ENCODE assay signal across 25 cellular contexts in genomic region chr5:179890751-179891682, GRCh38. TPM values are rescaled to one million over a fixed set of nuclear protein-coding genes. Genes with fewer than 3 reads are reported as not detected.
DNase-seq lines count a peak whose midpoint lies in the region; ATAC-seq, FAIRE-seq and TF ChIP-seq lines count a peak whose summit lies in the region.
"Had no signal": no experiment of that assay in that cellular context is flagged by ENCODE, and none has a peak within 500 bp of the region (broad histone marks: within the 10 kb centered on the region; RNA-seq: fewer than 3 reads in every experiment).

No MANE protein-coding gene starts in this region.

- CTCF ChIA-PET in K562 (lab: Yijun Ruan, JAX; ENCODE audit: low intra/inter-chr PET ratio) = no interaction called here
- CTCF ChIA-PET in HepG2 (lab: Yijun Ruan, JAX; ENCODE audit: low intra/inter-chr PET ratio, low total read pairs) = no interaction called here

- H3K36me3 ChIP-seq in K562 (ENCODE audit: control insufficient read depth, insufficient read depth, low read length) (peaks cover 95% of the 10 kb centered on the region; the same call in 2 of the 3 replicates), HepG2 (replicated peaks in 1 of 2; ENCODE audit: control insufficient read depth in 1 of 2, insufficient read depth in 2 of 2, low read length in 2 of 2) (peaks cover 38 to 75% of the 10 kb centered on the region in 2 experiments)

- H3K4me3 ChIP-seq in K562 = no peak overlapping the region
- no peak overlapping the region for H3K4me3 ChIP-seq in HepG2 (replicated peaks in 1 of 3; ENCODE audit: insufficient read depth in 1 of 3, low read depth in 2 of 3, low read length in 3 of 3)

- no peak for DNase-seq in T-helper 17 cell
- DNase-seq in K562 (ENCODE audit: extremely low read depth in 1 of 4, low spot score in 3 of 4) = no peak
- no peak for DNase-seq in HepG2 (ENCODE audit: low spot score)
- peak; percentile 70 for DNase-seq in posterior vena cava (ENCODE audit: low spot score)
- DNase-seq in COR-L47 (lab: John Stamatoyannopoulos, UW) = no peak
- DNase-seq: ACHN; BE2C; C1 segment of cervical spinal cord; Caco-2; CD4-positive, CD25-positive, alpha-beta regulatory T cell; CD8-positive, alpha-beta memory T cell; DMS153; DMS79; GDM1; GOT3; H7; HFFc6 had no signal

- H3K27me3 ChIP-seq in K562 (ENCODE audit: control insufficient read depth in 2 of 2, insufficient read depth in 2 of 2, low read length in 2 of 2) (no peaks in the 10 kb centered on the region), HepG2 (ENCODE audit: control insufficient read depth in 1 of 2, insufficient read depth in 2 of 2, low read length in 2 of 2) (no peaks in the 10 kb centered on the region)
- H3K27me3 ChIP-seq: BE2C had no signal

- ATAC-seq in T-helper 17 cell (no peak), K562 (no peak), HepG2 (no peak), GM19351 (IDR thresholded peaks at IDR 0.05; ENCODE audit: unreplicated experiment) (no peak)
- ATAC-seq: HCT116 had no signal

- H3K27me3 Mint-ChIP-seq in T-helper 17 cell = no peaks in the 10 kb centered on the region
- H3K27me3 Mint-ChIP-seq: CD4-positive, CD25-positive, alpha-beta regulatory T cell; CD8-positive, alpha-beta memory T cell; IgD-negative memory B cell had no signal

- FAIRE-seq in K562 (lab: Jason Lieb, UNC) = no peak
- FAIRE-seq in HepG2 (lab: Jason Lieb, UNC) = no peak
- FAIRE-seq: A204.1, D721Med, GM12892, GM18507, HTR-8/SVneo had no signal

- 93% methylated on average over 20 of the region's 25 CpGs for WGBS in K562 (ENCODE audit: insufficient coverage, low coverage, missing lambda C conversion rate)
- WGBS in HepG2 (ENCODE audit: low lambda C conversion rate) = 97% methylated on average over 6 of the region's 25 CpGs

- TF ChIP-seq RAD21 in K562 (CRISPR knock-in tag; conservative IDR thresholded peaks at IDR 0.05 in 1 of 2, IDR thresholded peaks at IDR 0.05 in 1 of 2) (no peak), HepG2 (CRISPR knock-in tag; IDR thresholded peaks at IDR 0.05) (no peak)

- H3K4me1 Mint-ChIP-seq in T-helper 17 cell = peaks cover 7% of the 10 kb centered on the region
- H3K4me1 Mint-ChIP-seq: IgD-negative memory B cell had no signal

- H2AFZ ChIP-seq in K562 (ENCODE audit: low read depth, low read length) = no peak overlapping the region
- no peak overlapping the region for H2AFZ ChIP-seq in HepG2 (ENCODE audit: low read length)

- H3K9me3 ChIP-seq in T-helper 17 cell (ENCODE audit: control insufficient read depth, low read length, poor library complexity, severe bottlenecking) (no peaks in the 10 kb centered on the region), K562 (replicated peaks; ENCODE audit: control insufficient read depth, insufficient read depth, low read depth, low read length) (no peaks in the 10 kb centered on the region), HepG2 (ENCODE audit: low read length) (no peaks in the 10 kb centered on the region)
- H3K9me3 ChIP-seq: BE2C, Caco-2 had no signal

- no peak overlapping the region for H3K4me3 Mint-ChIP-seq in T-helper 17 cell
- H3K4me3 Mint-ChIP-seq: CD4-positive, CD25-positive, alpha-beta regulatory T cell; CD8-positive, alpha-beta memory T cell; HFFc6; IgD-negative memory B cell had no signal

- H3K36me3 Mint-ChIP-seq in T-helper 17 cell (ENCODE audit: low read depth) = peaks cover 10% of the 10 kb centered on the region

- H3K79me2 ChIP-seq in K562 (ENCODE audit: control insufficient read depth, insufficient read depth, low read length) (no peaks in the 10 kb centered on the region), HepG2 (ENCODE audit: insufficient read depth, low read length) (no peaks in the 10 kb centered on the region)

- no peaks in the 10 kb centered on the region for H3K4me1 ChIP-seq in K562 (replicated peaks in 1 of 2; ENCODE audit: control insufficient read depth in 2 of 2, insufficient read depth in 2 of 2, low read length in 2 of 2)
- peaks cover 17% of the 10 kb centered on the region for H3K4me1 ChIP-seq in HepG2 (ENCODE audit: insufficient read depth, low read length)
- H3K4me1 ChIP-seq: BE2C, Caco-2 had no signal

- TF ChIP-seq CTCF in K562 (IDR thresholded peaks at IDR 0.05 in 2 of 3, conservative IDR thresholded peaks at IDR 0.05 in 1 of 3; ENCODE audit: insufficient read depth in 2 of 3, low read depth in 1 of 3, low read length in 3 of 3) (no peak), HepG2 (CRISPR knock-in tag; IDR thresholded peaks at IDR 0.05) (no peak)

- BruUV-seq in K562 (replicated peaks; lab: Mats Ljungman, UMichigan) (no TSS peak), HepG2 (replicated peaks; lab: Mats Ljungman, UMichigan) (no TSS peak)

- H3K27ac ChIP-seq in K562 (ENCODE audit: extremely low read depth, low read depth, low read length) (no peak overlapping the region), HepG2 (ENCODE audit: extremely low read length, insufficient read depth, low read length) (no peak overlapping the region)

- 0 out of 2 replicates have a peak, but pooled peaks cover 5% of the 10 kb centered on the region for H4K20me1 ChIP-seq in K562 (replicated peaks; ENCODE audit: control insufficient read depth, insufficient read depth, low read length)
- H4K20me1 ChIP-seq in HepG2 (ENCODE audit: insufficient read depth, low read length) = no peaks in the 10 kb centered on the region

- in situ Hi-C loops in K562 (cut with MboI) (no loop called here), HepG2 (cut with HindIII; ENCODE audit: extremely low pct_ligation_motif_present, low pct_unique_long_range_greater_than_20kb) (no loop called here)

- no peak for TF ChIP-seq POLR2A in K562 (conservative IDR thresholded peaks at IDR 0.05)
- TF ChIP-seq POLR2A in HepG2 (IDR thresholded peaks at IDR 0.05; ENCODE audit: insufficient read depth in 1 of 2, low read depth in 2 of 2, low read length in 2 of 2) = no peak

- POLR2A ChIA-PET in K562 (lab: Yijun Ruan, JAX) (interaction anchor here (1.0 kb wide), 1 partner anchor 270 kb away, joined by 3 read pairs; no protein-coding TSS in a partner anchor), HepG2 (lab: Yijun Ruan, JAX) (no interaction called here)

- H3K9me1 ChIP-seq in K562 (ENCODE audit: control insufficient read depth, insufficient read depth, low read length) = peaks cover 3% of the 10 kb centered on the region

- peak overlapping the region; percentile 49 for H3K27ac Mint-ChIP-seq in T-helper 17 cell
- H3K27ac Mint-ChIP-seq: CD4-positive, CD25-positive, alpha-beta regulatory T cell; CD8-positive, alpha-beta memory T cell; HFFc6; IgD-negative memory B cell had no signal

- H3K4me2 ChIP-seq in K562 (ENCODE audit: insufficient read depth, low read length) (no peak overlapping the region), HepG2 (ENCODE audit: low read depth, low read length) (no peak overlapping the region)

- no peak for TF ChIP-seq EP300 in K562 (IDR thresholded peaks at IDR 0.05; ENCODE audit: low read length)
- TF ChIP-seq EP300 in HepG2 (IDR thresholded peaks at IDR 0.05; ENCODE audit: low read depth in 2 of 2, low read length in 2 of 2) = no peak
- no peak for TF ChIP-seq EP300 in HepG2 (CRISPR knock-in tag; IDR thresholded peaks at IDR 0.05; ENCODE audit: borderline replicate concordance)

- intact Hi-C loops in K562 (cut with micrococcal nuclease) (no loop called here), HepG2 (cut with micrococcal nuclease; ENCODE audit: unreplicated experiment) (no loop called here), posterior vena cava (cut with DNase I) (no loop called here)

- H3K9ac ChIP-seq in K562 (ENCODE audit: insufficient read depth in 1 of 2, low read depth in 2 of 2, low read length in 2 of 2) (no peak overlapping the region), HepG2 (ENCODE audit: insufficient read depth, low read depth, low read length) (no peak overlapping the region)

RNA-seq across cellular contexts. Expression of gene TBC1D9B, which starts 16.7 kb away (rescaled TPM):
- total RNA-seq in T-helper 17 cell = 10 to 100 TPM; 61.6 to 74.1 TPM
- total RNA-seq in K562 (2011; cell fraction: chromatin; rRNA removed; ENCODE audit: low replicate concordance) = 150 and 367 TPM in 2 replicates
- 181 and 203 TPM in 2 replicates for total RNA-seq in K562 (2011; cell fraction: nucleolus; rRNA removed)
- 151 and 162 TPM in 2 replicates for total RNA-seq in K562 (2011; cell fraction: nucleoplasm; rRNA removed)
- 16.1 and 24.0 TPM in 2 replicates for total RNA-seq in K562 (2014; rRNA removed)
- 13.0 and 20.7 TPM in 2 replicates for total RNA-seq in K562 (2014; rRNA removed; fragmentation: Illumina TruSeq; extraction: Trizol)
- 35.8 and 36.6 TPM in 2 replicates for total RNA-seq in K562 (2015; rRNA removed; fragmentation: Illumina TruSeq; extraction: Trizol)
- 54.3 and 59.1 TPM in 2 replicates for total RNA-seq in K562 (2021)
- polyA plus RNA-seq in K562 (2011; rRNA removed) = 33.5 and 46.0 TPM in 2 replicates
- polyA plus RNA-seq in K562 (2011; cell fraction: cytosol; rRNA removed) = 29.6 and 41.6 TPM in 2 replicates
- 213 and 357 TPM in 2 replicates for polyA plus RNA-seq in K562 (2011; cell fraction: nucleus; rRNA removed)
- polyA plus RNA-seq in K562 (2012) = 42.8 and 54.1 TPM in 2 replicates
- 33.7 and 37.5 TPM in 2 replicates for polyA plus RNA-seq in K562 (2014; fragmentation: Illumina TruSeq; extraction: Trizol)
- 1 to 10 TPM; 2.9 to 4.2 TPM for polyA plus RNA-seq in K562 (2014; fragmentation: Nextera tagmentation; extraction: Ambion mirVana)
- polyA plus RNA-seq in K562 (2014; rRNA removed) = 43.7 and 51.0 TPM in 2 replicates
- polyA minus RNA-seq in K562 (2011; rRNA and poly(A)+ RNA removed) = 31.3 and 37.5 TPM in 2 replicates
- polyA minus RNA-seq in K562 (2011; cell fraction: cytosol; rRNA and poly(A)+ RNA removed) = 31.0 and 44.1 TPM in 2 replicates
- 77.8 and 93.6 TPM in 2 replicates for polyA minus RNA-seq in K562 (2011; cell fraction: nucleus; rRNA and poly(A)+ RNA removed)
- 26.8 and 35.0 TPM in 2 replicates for total RNA-seq in HepG2 (2016; rRNA removed; fragmentation: Illumina TruSeq; extraction: Trizol)
- 16.3 and 18.1 TPM in 2 replicates for total RNA-seq in HepG2 (2016; cell fraction: cytosol; rRNA removed; fragmentation: Illumina TruSeq; extraction: Trizol; ENCODE audit: low read depth)
- 22.4 and 35.5 TPM in 2 replicates for total RNA-seq in HepG2 (2016; cell fraction: insoluble cytoplasmic fraction; rRNA removed; fragmentation: Illumina TruSeq; extraction: Trizol)
- 27.6 and 33.0 TPM in 2 replicates for total RNA-seq in HepG2 (2016; cell fraction: membrane; rRNA removed; fragmentation: Illumina TruSeq; extraction: Trizol)
- total RNA-seq in HepG2 (2016; cell fraction: nucleus; rRNA removed; fragmentation: Illumina TruSeq; extraction: Trizol) = 34.2 and 36.7 TPM in 2 replicates
- 50.0 and 59.5 TPM in 2 replicates for polyA plus RNA-seq in HepG2 (2011; rRNA removed)
- 37.5 and 49.4 TPM in 2 replicates for polyA plus RNA-seq in HepG2 (2011; cell fraction: cytosol; rRNA removed)
- polyA plus RNA-seq in HepG2 (2011; cell fraction: nucleus; rRNA removed) = 238 and 301 TPM in 2 replicates
- polyA plus RNA-seq in HepG2 (2012) = 31.9 and 43.3 TPM in 2 replicates
- polyA plus RNA-seq in HepG2 (2016; cell fraction: cytosol; fragmentation: Illumina TruSeq; extraction: Trizol; ENCODE audit: low read depth) = 12.6 and 12.7 TPM in 2 replicates
- polyA plus RNA-seq in HepG2 (2016; cell fraction: insoluble cytoplasmic fraction; fragmentation: Illumina TruSeq; extraction: Trizol; ENCODE audit: low read depth) = 23.9 and 30.1 TPM in 2 replicates
- 21.4 and 23.2 TPM in 2 replicates for polyA plus RNA-seq in HepG2 (2016; cell fraction: membrane; fragmentation: Illumina TruSeq; extraction: Trizol; ENCODE audit: low read depth)
- 77.4 and 83.8 TPM in 2 replicates for polyA plus RNA-seq in HepG2 (2016; cell fraction: nucleus; fragmentation: Illumina TruSeq; extraction: Trizol; ENCODE audit: insufficient read depth, low read depth)
- polyA minus RNA-seq in HepG2 (2011; rRNA and poly(A)+ RNA removed; ENCODE audit: low replicate concordance) = 111 and 116 TPM in 2 replicates
- 34.3 and 37.3 TPM in 2 replicates for polyA minus RNA-seq in HepG2 (2011; cell fraction: cytosol; rRNA and poly(A)+ RNA removed)
- polyA minus RNA-seq in HepG2 (2011; cell fraction: nucleus; rRNA and poly(A)+ RNA removed) = 73.2 and 88.6 TPM in 2 replicates
- 10 to 100 TPM; 85.0 to 90.5 TPM for total RNA-seq in posterior vena cava

RNA-seq across cellular contexts. Expression of gene MRNIP, which starts 32.4 kb away (rescaled TPM):
- 10 to 100 TPM; 32.5 to 36.8 TPM for total RNA-seq in T-helper 17 cell
- 168 and 262 TPM in 2 replicates for total RNA-seq in K562 (2011; cell fraction: chromatin; rRNA removed; ENCODE audit: low replicate concordance)
- total RNA-seq in K562 (2011; cell fraction: nucleolus; rRNA removed) = 113 and 114 TPM in 2 replicates
- total RNA-seq in K562 (2011; cell fraction: nucleoplasm; rRNA removed) = 118 and 124 TPM in 2 replicates
- total RNA-seq in K562 (2014; rRNA removed) = 16.8 and 22.7 TPM in 2 replicates
- total RNA-seq in K562 (2014; rRNA removed; fragmentation: Illumina TruSeq; extraction: Trizol) = 7.2 and 9.7 TPM in 2 replicates
- 10.4 and 12.2 TPM in 2 replicates for total RNA-seq in K562 (2015; rRNA removed; fragmentation: Illumina TruSeq; extraction: Trizol)
- total RNA-seq in K562 (2021) = 18.4 and 20.7 TPM in 2 replicates
- 25.6 and 35.4 TPM in 2 replicates for polyA plus RNA-seq in K562 (2011; rRNA removed)
- 18.4 and 20.1 TPM in 2 replicates for polyA plus RNA-seq in K562 (2011; cell fraction: cytosol; rRNA removed)
- 148 and 191 TPM in 2 replicates for polyA plus RNA-seq in K562 (2011; cell fraction: nucleus; rRNA removed)
- 18.9 and 21.4 TPM in 2 replicates for polyA plus RNA-seq in K562 (2012)
- 18.0 and 18.5 TPM in 2 replicates for polyA plus RNA-seq in K562 (2014; fragmentation: Illumina TruSeq; extraction: Trizol)
- polyA plus RNA-seq in K562 (2014; fragmentation: Nextera tagmentation; extraction: Ambion mirVana) = 1 to 10 TPM; 3.6 to 6.2 TPM
- 39.0 and 42.7 TPM in 2 replicates for polyA plus RNA-seq in K562 (2014; rRNA removed)
- polyA minus RNA-seq in K562 (2011; rRNA and poly(A)+ RNA removed) = 8.8 and 10.6 TPM in 2 replicates
- 5.3 and 8.0 TPM in 2 replicates for polyA minus RNA-seq in K562 (2011; cell fraction: cytosol; rRNA and poly(A)+ RNA removed)
- polyA minus RNA-seq in K562 (2011; cell fraction: nucleus; rRNA and poly(A)+ RNA removed) = 21.1 and 26.9 TPM in 2 replicates
- total RNA-seq in HepG2 (2016; rRNA removed; fragmentation: Illumina TruSeq; extraction: Trizol) = 11.3 and 15.5 TPM in 2 replicates
- 5.8 and 6.9 TPM in 2 replicates for total RNA-seq in HepG2 (2016; cell fraction: cytosol; rRNA removed; fragmentation: Illumina TruSeq; extraction: Trizol; ENCODE audit: low read depth)
- total RNA-seq in HepG2 (2016; cell fraction: insoluble cytoplasmic fraction; rRNA removed; fragmentation: Illumina TruSeq; extraction: Trizol) = 9.7 and 18.4 TPM in 2 replicates
- total RNA-seq in HepG2 (2016; cell fraction: membrane; rRNA removed; fragmentation: Illumina TruSeq; extraction: Trizol) = 4.5 and 5.1 TPM in 2 replicates
- 22.2 and 24.1 TPM in 2 replicates for total RNA-seq in HepG2 (2016; cell fraction: nucleus; rRNA removed; fragmentation: Illumina TruSeq; extraction: Trizol)
- polyA plus RNA-seq in HepG2 (2011; rRNA removed) = 32.6 and 34.1 TPM in 2 replicates
- polyA plus RNA-seq in HepG2 (2011; cell fraction: cytosol; rRNA removed) = 7.9 and 9.8 TPM in 2 replicates
- polyA plus RNA-seq in HepG2 (2011; cell fraction: nucleus; rRNA removed) = 162 and 171 TPM in 2 replicates
- 19.0 and 22.7 TPM in 2 replicates for polyA plus RNA-seq in HepG2 (2012)
- polyA plus RNA-seq in HepG2 (2016; cell fraction: cytosol; fragmentation: Illumina TruSeq; extraction: Trizol; ENCODE audit: low read depth) = 1.4 and 1.7 TPM in 2 replicates
- 8.1 and 8.4 TPM in 2 replicates for polyA plus RNA-seq in HepG2 (2016; cell fraction: insoluble cytoplasmic fraction; fragmentation: Illumina TruSeq; extraction: Trizol; ENCODE audit: low read depth)
- 2.1 and 3.0 TPM in 2 replicates for polyA plus RNA-seq in HepG2 (2016; cell fraction: membrane; fragmentation: Illumina TruSeq; extraction: Trizol; ENCODE audit: low read depth)
- 78.5 and 90.7 TPM in 2 replicates for polyA plus RNA-seq in HepG2 (2016; cell fraction: nucleus; fragmentation: Illumina TruSeq; extraction: Trizol; ENCODE audit: insufficient read depth, low read depth)
- 16.4 and 18.6 TPM in 2 replicates for polyA minus RNA-seq in HepG2 (2011; rRNA and poly(A)+ RNA removed; ENCODE audit: low replicate concordance)
- polyA minus RNA-seq in HepG2 (2011; cell fraction: cytosol; rRNA and poly(A)+ RNA removed) = 2.5 and 4.4 TPM in 2 replicates
- polyA minus RNA-seq in HepG2 (2011; cell fraction: nucleus; rRNA and poly(A)+ RNA removed) = 31.4 and 38.0 TPM in 2 replicates
- total RNA-seq in posterior vena cava = 10 to 100 TPM; 17.3 to 20.1 TPM
